21 cellular contexts compared by ENCODE assay signal in the genomic region with DNA sequence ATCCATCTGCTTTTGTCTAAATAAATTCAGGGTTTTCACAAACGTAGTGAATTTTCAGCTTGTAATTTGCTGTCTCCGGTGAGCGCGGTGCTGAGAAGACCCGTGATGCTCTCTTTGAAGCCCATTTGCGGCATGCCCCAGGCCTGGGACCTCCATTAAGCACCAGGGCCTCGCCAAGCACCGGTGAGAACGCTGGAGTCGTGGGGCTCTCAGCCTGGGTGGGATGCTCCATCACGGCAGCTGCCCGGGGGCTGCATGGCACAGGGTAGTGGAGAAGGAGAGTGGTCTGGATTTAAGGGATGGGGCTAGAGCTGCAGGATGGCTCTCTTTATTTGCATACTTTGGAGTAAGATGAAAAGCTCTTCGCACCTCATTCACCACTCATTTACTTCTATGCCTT.
"Had no signal": no experiment of that assay in that cellular context is flagged by ENCODE, and none has a peak within 500 bp of the region (broad histone marks: within the 10 kb centered on the region; RNA-seq: fewer than 3 reads in every experiment).

No MANE protein-coding gene starts in this region.

- H3K36me3 Mint-ChIP-seq: mesothelial cell of epicardium, naive B cell had no signal

- DNase-seq: dermis blood vessel endothelial cell; dorsolateral prefrontal cortex; effector CD4-positive, alpha-beta T cell; effector memory CD4-positive, alpha-beta T cell; erythroblast; foreskin keratinocyte; gastrocnemius medialis; glutamatergic neuron; head of caudate nucleus; heart right ventricle; hippocampal formation; left cardiac atrium; left ventricle myocardium superior; lower lobe of right lung; mucosa of descending colon; naive B cell had no signal

- H3K4me3 Mint-ChIP-seq: mesothelial cell of epicardium, naive B cell had no signal

- H3K27ac Mint-ChIP-seq: mesothelial cell of epicardium, naive B cell had no signal

- H3K27me3 ChIP-seq: dorsolateral prefrontal cortex, foreskin keratinocyte, gastrocnemius medialis, left lung had no signal

- ATAC-seq: esophagus mucosa, foreskin keratinocyte, gastrocnemius medialis, heart right ventricle, left cardiac atrium, left lung, left ventricle myocardium superior, lower lobe of right lung, mucosa of descending colon had no signal

- H3K36me3 ChIP-seq: gastrocnemius medialis, heart right ventricle, left lung, lower lobe of right lung had no signal

- H3K27ac ChIP-seq: coronary artery, dorsolateral prefrontal cortex, epithelial cell of prostate, gastrocnemius medialis, heart right ventricle, left lung, lower lobe of right lung had no signal

- H3K4me1 ChIP-seq: gastrocnemius medialis, heart right ventricle, left lung, lower lobe of right lung had no signal

- H3K4me1 Mint-ChIP-seq: mesothelial cell of epicardium, naive B cell had no signal

- H3K4me3 ChIP-seq: coronary artery, dorsolateral prefrontal cortex, gastrocnemius medialis, heart right ventricle, left lung, lower lobe of right lung, mucosa of descending colon had no signal

- H3K9me3 ChIP-seq: gastrocnemius medialis, lower lobe of right lung had no signal
